11 cellular contexts compared by ENCODE assay signal in genomic region chr5:143432658-143433239, GRCh38. TPM values are rescaled to one million over a fixed set of nuclear protein-coding genes. Genes with fewer than 3 reads are reported as not detected.
DNase-seq lines count a peak whose midpoint lies in the region; ATAC-seq, FAIRE-seq and TF ChIP-seq lines count a peak whose summit lies in the region.
"Had no signal": no experiment of that assay in that cellular context is flagged by ENCODE, and none has a peak within 500 bp of the region (broad histone marks: within the 10 kb centered on the region; RNA-seq: fewer than 3 reads in every experiment).

No MANE protein-coding gene starts in this region.

- H3K27ac ChIP-seq in DND-41 (ENCODE audit: low read length): peak overlapping the region; percentile 55
- peak overlapping the region; percentile 99 for H3K27ac ChIP-seq in OCI-LY1 (ENCODE audit: low read depth, low read length, poor library complexity, severe bottlenecking)

- H3K9me3 ChIP-seq in DND-41 (ENCODE audit: insufficient read depth, low read length, severe bottlenecking): no peaks in the 10 kb centered on the region
- no peaks in the 10 kb centered on the region for H3K9me3 ChIP-seq in OCI-LY1 (ENCODE audit: low read length)

- H3K36me3 ChIP-seq in DND-41 (ENCODE audit: insufficient read depth, low read length) (peaks cover 18% of the 10 kb centered on the region), OCI-LY1 (ENCODE audit: insufficient read depth, low read length) (peaks cover 19% of the 10 kb centered on the region)

- H4K20me1 ChIP-seq in DND-41 (ENCODE audit: insufficient read depth, low read length) (no peaks in the 10 kb centered on the region), OCI-LY1 (ENCODE audit: insufficient read depth, low read length) (no peaks in the 10 kb centered on the region)

- no peaks in the 10 kb centered on the region for H3K9me2 ChIP-seq in OCI-LY1 (ENCODE audit: low read depth, low read length)

- peaks cover 71% of the 10 kb centered on the region for H3K79me2 ChIP-seq in DND-41 (ENCODE audit: insufficient read depth, low read length)
- peaks cover 20% of the 10 kb centered on the region for H3K79me2 ChIP-seq in OCI-LY1 (ENCODE audit: insufficient read depth, low read length)

- peak overlapping the region; percentile 4 to 68; a peak in 3 of 4 replicates for H3K4me3 ChIP-seq in DND-41 (ENCODE audit: low read depth in 1 of 2, low read length in 2 of 2)
- peak overlapping the region; percentile 60 for H3K4me3 ChIP-seq in OCI-LY1 (ENCODE audit: low read depth, low read length, poor library complexity, severe bottlenecking)

- H3K9ac ChIP-seq in DND-41 (ENCODE audit: low read depth, low read length) (peak overlapping the region; percentile 86), OCI-LY1 (ENCODE audit: low read length) (peak overlapping the region; percentile 80)

- FAIRE-seq in GM19239 (lab: Jason Lieb, UNC): peak; percentile 83

- no peak overlapping the region for H2AFZ ChIP-seq in DND-41 (ENCODE audit: low read depth, low read length)
- peak overlapping the region; percentile 68; the same call in 1 of the 2 replicates for H2AFZ ChIP-seq in OCI-LY1 (ENCODE audit: low read length)

- DNase-seq in DND-41 (no peak), GM19239 (ENCODE audit: insufficient read length, low spot score) (no peak), left lobe of liver (ENCODE audit: low spot score) (peak; percentile 67), retina (no peak), LoVo (ENCODE audit: low spot score) (no peak)
- no peak for DNase-seq in effector memory CD8-positive, alpha-beta T cell
- DNase-seq: activated CD4-positive, alpha-beta T cell treated with anti-CD3 and anti-CD28 coated beads for 1 hour; activated naive CD4-positive, alpha-beta T cell treated with anti-CD3 and anti-CD28 coated beads for 36 hours; NCI-H2171; stimulated activated CD4-positive, alpha-beta T cell treated with anti-CD3 and anti-CD28 coated beads, Interleukin-4, amount 100 ng/mL, for 1 hour had no signal

- H3K27me3 ChIP-seq in DND-41 (ENCODE audit: insufficient read depth, low read length, poor library complexity) (no peaks in the 10 kb centered on the region), OCI-LY1 (ENCODE audit: insufficient read depth, low read length) (no peaks in the 10 kb centered on the region)

- H3K9me3 Mint-ChIP-seq in effector memory CD8-positive, alpha-beta T cell: no peaks in the 10 kb centered on the region
- H3K9me3 Mint-ChIP-seq: activated naive CD4-positive, alpha-beta T cell treated with anti-CD3 and anti-CD28 coated beads for 36 hours had no signal

- peaks cover 24 to 40% of the 10 kb centered on the region in 2 donors for H3K4me1 Mint-ChIP-seq in effector memory CD8-positive, alpha-beta T cell (ENCODE audit: low read depth in 2 of 2)

- H3F3A ChIP-seq in OCI-LY1 (ENCODE audit: insufficient read depth, low read length): peaks cover 5% of the 10 kb centered on the region; the same call in 1 of the 2 replicates

- no peak overlapping the region for H3K4me3 Mint-ChIP-seq in effector memory CD8-positive, alpha-beta T cell

- peak overlapping the region; percentile 68 for H3K4me2 ChIP-seq in DND-41 (ENCODE audit: insufficient read depth, low read length)
- H3K4me2 ChIP-seq in OCI-LY1 (ENCODE audit: low read length): peak overlapping the region; percentile 96

- ATAC-seq in DND-41 (ENCODE audit: insufficient read depth, low read depth) (no peak), left lobe of liver (peak; percentile 70)
- no peak for ATAC-seq in effector memory CD8-positive, alpha-beta T cell (replicated peaks)

- H3K27ac Mint-ChIP-seq in effector memory CD8-positive, alpha-beta T cell: no peak overlapping the region

- H3K4me1 ChIP-seq in DND-41 (ENCODE audit: insufficient read depth, low read length): peaks cover 83% of the 10 kb centered on the region
- H3K4me1 ChIP-seq in OCI-LY1 (ENCODE audit: insufficient read depth, low read length, severe bottlenecking): peaks cover 72% of the 10 kb centered on the region

- H3K27me3 Mint-ChIP-seq in effector memory CD8-positive, alpha-beta T cell: no peaks in the 10 kb centered on the region

- TF ChIP-seq CTCF in DND-41 (IDR thresholded peaks at IDR 0.05; ENCODE audit: borderline replicate concordance, extremely low read depth, low read length, poor library complexity, severe bottlenecking) (no peak), OCI-LY1 (IDR thresholded peaks at IDR 0.05; ENCODE audit: low read length) (no peak)

- H3K36me3 Mint-ChIP-seq in effector memory CD8-positive, alpha-beta T cell (ENCODE audit: insufficient read depth): peaks cover 6% of the 10 kb centered on the region

RNA-seq across cellular contexts. Expression of gene NR3C1, which starts 29.3 kb away (rescaled TPM):
- total RNA-seq in left lobe of liver: 46.6 TPM
